Comparison of ENCODE assay signal across 33 cellular contexts in the genomic region with DNA sequence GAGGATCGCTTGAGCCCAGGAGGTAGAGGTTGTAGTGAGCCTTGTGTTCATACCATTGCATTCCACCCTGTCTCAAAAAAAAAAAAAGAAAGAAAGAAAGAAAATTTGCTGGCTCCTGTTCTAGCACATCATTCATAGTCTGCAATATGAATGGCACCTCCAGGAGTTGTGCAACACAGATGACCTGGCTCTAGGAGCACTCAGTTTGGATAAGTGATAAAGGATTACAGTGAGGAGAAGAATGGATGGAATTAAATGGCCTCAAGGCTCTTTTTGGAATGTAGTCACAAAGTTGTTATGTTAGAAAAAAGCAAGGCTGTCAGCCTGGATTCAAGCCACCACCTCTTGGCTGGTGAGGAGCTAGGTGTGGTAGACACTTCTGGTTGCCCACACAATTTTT. TPM values are rescaled to one million over a fixed set of nuclear protein-coding genes. Genes with fewer than 3 reads are reported as not detected.
DNase-seq lines count a peak whose midpoint lies in the region; ATAC-seq and TF ChIP-seq lines count a peak whose summit lies in the region.
"Had no signal": no experiment of that assay in that cellular context is flagged by ENCODE, and none has a peak within 500 bp of the region (broad histone marks: within the 10 kb centered on the region; RNA-seq: fewer than 3 reads in every experiment).

No MANE protein-coding gene starts in this region.

- H3K79me2 ChIP-seq in GM23338 (replicated peaks; ENCODE audit: insufficient read depth) = no peaks in the 10 kb centered on the region

- H3K36me3 ChIP-seq in lower lobe of right lung (no peaks in the 10 kb centered on the region), GM23338 (ENCODE audit: insufficient read depth) (no peaks in the 10 kb centered on the region)
- H3K36me3 ChIP-seq: esophagus muscularis mucosa, heart right ventricle, ovary, upper lobe of left lung had no signal

- no peaks in the 10 kb centered on the region for H3K9me3 ChIP-seq in lower lobe of right lung
- H3K9me3 ChIP-seq: esophagus muscularis mucosa, heart right ventricle, ovary, upper lobe of left lung had no signal

- H3K27ac Mint-ChIP-seq in MCF 10A (ENCODE audit: low read depth, unreplicated experiment) (no peak overlapping the region), GM23338 (no peak overlapping the region)
- H3K27ac Mint-ChIP-seq: activated CD8-positive, alpha-beta memory T cell treated with anti-CD3 and anti-CD28 coated beads, Interleukin-2, amount 10 ng/mL, durations not matched to agents 7 days and 5 days; activated naive CD8-positive, alpha-beta T cell treated with anti-CD3 and anti-CD28 coated beads, Interleukin-2, amount 10 ng/mL, durations not matched to agents 7 days and 5 days; CD14-positive monocyte; endodermal cell; memory B cell; stimulated activated naive B cell treated with anti-CD40 and anti-IgM and Interleukin-4, amounts not matched to agents 10 μg/mL and 1 μg/mL and 100 μg/mL, for 72 hours; T-helper 1 cell treated with Interleukin-12 subunit alpha and Interleukin-12 subunit beta and Interleukin-4 antibody, amounts not matched to agents 30 μg/mL and 1 μg/mL, for 36 hours had no signal

- peak; percentile 75 for DNase-seq in EH (ENCODE audit: low read depth)
- DNase-seq in M059J (ENCODE audit: low read depth) = peak; percentile 77
- DNase-seq in MCF 10A (ENCODE audit: unreplicated experiment) = peak; percentile 52
- no peak for DNase-seq in lower lobe of right lung
- no peak for DNase-seq in GM23338 (ENCODE audit: low spot score)
- no peak for DNase-seq in NCI-H187 (lab: John Stamatoyannopoulos, UW)
- no peak for DNase-seq in NCI-H345 treated with DMSO at 0.1 percent for 48 hours (lab: John Stamatoyannopoulos, UW; ENCODE audit: unreplicated experiment)
- DNase-seq: activated CD4-positive, alpha-beta T cell treated with anti-CD3 and anti-CD28 coated beads, Interleukin-2, amount 50 U/mL, for 4 hours; activated CD8-positive, alpha-beta memory T cell treated with anti-CD3 and anti-CD28 coated beads, Interleukin-2, amount 10 ng/mL, durations not matched to agents 7 days and 5 days; activated gamma-delta T cell; activated naive CD8-positive, alpha-beta T cell treated with anti-CD3 and anti-CD28 coated beads, Interleukin-2, amount 10 ng/mL, durations not matched to agents 7 days and 5 days; activated T-cell treated with anti-CD3 and anti-CD28 coated beads, Interleukin-2, amount 50 U/mL, for 4 hours; Calu3; DMS79; endodermal cell; heart right ventricle; Kasumi-1; NCI-H1436 treated with DMSO at 0.1 percent for 48 hours; NCI-H446 treated with DMSO at 0.1 percent for 48 hours; NCI-H82; ovary; RPMI8226; small intestine; stimulated activated naive B cell treated with anti-CD40 and anti-IgM and Interleukin-4, amounts not matched to agents 10 μg/mL and 1 μg/mL and 100 μg/mL, for 72 hours; substantia nigra; upper lobe of left lung had no signal

- H3K27ac ChIP-seq in lower lobe of right lung (no peak overlapping the region), GM23338 (ENCODE audit: low read depth) (no peak overlapping the region)
- H3K27ac ChIP-seq: esophagus muscularis mucosa, heart right ventricle, ovary, upper lobe of left lung had no signal

- no peak overlapping the region for H3K4me3 Mint-ChIP-seq in MCF 10A (ENCODE audit: unreplicated experiment)
- H3K4me3 Mint-ChIP-seq in GM23338 = no peak overlapping the region
- H3K4me3 Mint-ChIP-seq: activated CD8-positive, alpha-beta memory T cell treated with anti-CD3 and anti-CD28 coated beads, Interleukin-2, amount 10 ng/mL, durations not matched to agents 7 days and 5 days; activated naive CD8-positive, alpha-beta T cell treated with anti-CD3 and anti-CD28 coated beads, Interleukin-2, amount 10 ng/mL, durations not matched to agents 7 days and 5 days; activated T-cell treated with anti-CD3 and anti-CD28 coated beads, Interleukin-2, amount 50 U/mL, for 4 hours; CD14-positive monocyte; central memory CD8-positive, alpha-beta T cell; endodermal cell; memory B cell; stimulated activated naive B cell treated with anti-CD40 and anti-IgM and Interleukin-4, amounts not matched to agents 10 μg/mL and 1 μg/mL and 100 μg/mL, for 72 hours; T-helper 1 cell treated with Interleukin-12 subunit alpha and Interleukin-12 subunit beta and Interleukin-4 antibody, amounts not matched to agents 30 μg/mL and 1 μg/mL, for 36 hours had no signal

- H2AFZ ChIP-seq in GM23338 = no peak overlapping the region

- no peaks in the 10 kb centered on the region for H3K9me2 ChIP-seq in GM23338 (ENCODE audit: insufficient read depth)

- H3K36me3 Mint-ChIP-seq in MCF 10A (ENCODE audit: insufficient read depth, unreplicated experiment) (no peaks in the 10 kb centered on the region), GM23338 (ENCODE audit: low read depth) (no peaks in the 10 kb centered on the region)
- H3K36me3 Mint-ChIP-seq: activated CD8-positive, alpha-beta memory T cell treated with anti-CD3 and anti-CD28 coated beads, Interleukin-2, amount 10 ng/mL, durations not matched to agents 7 days and 5 days; activated naive CD8-positive, alpha-beta T cell treated with anti-CD3 and anti-CD28 coated beads, Interleukin-2, amount 10 ng/mL, durations not matched to agents 7 days and 5 days; CD14-positive monocyte; memory B cell; stimulated activated naive B cell treated with anti-CD40 and anti-IgM and Interleukin-4, amounts not matched to agents 10 μg/mL and 1 μg/mL and 100 μg/mL, for 72 hours had no signal

- POLR2A ChIA-PET in MCF 10A (lab: Yijun Ruan, JAX) = interaction anchor here (0.6 kb wide), 2 partner anchors 85 to 225 kb away, joined by 3 read pairs; no protein-coding TSS in a partner anchor

- H3K4me3 ChIP-seq in lower lobe of right lung = no peak overlapping the region
- H3K4me3 ChIP-seq in GM23338 = no peak overlapping the region
- H3K4me3 ChIP-seq: esophagus muscularis mucosa, heart right ventricle, ovary, upper lobe of left lung had no signal

- CTCF ChIA-PET in MCF 10A (lab: Yijun Ruan, JAX) = interaction anchor here (0.7 to 1.3 kb wide), 2 partner anchors 189 to 306 kb away, joined by 4 read pairs; no protein-coding TSS in a partner anchor

- no peaks in the 10 kb centered on the region for H4K20me1 ChIP-seq in GM23338 (replicated peaks; ENCODE audit: insufficient read depth)

- H3F3A ChIP-seq in GM23338 (replicated peaks; ENCODE audit: low read depth) = no peaks in the 10 kb centered on the region

- BruUV-seq in MCF 10A (replicated peaks; lab: Mats Ljungman, UMichigan) = no TSS peak

- H3K4me2 ChIP-seq in GM23338 = no peak overlapping the region

- H3K27me3 Mint-ChIP-seq in MCF 10A (ENCODE audit: insufficient read depth, unreplicated experiment) = no peaks in the 10 kb centered on the region
- H3K27me3 Mint-ChIP-seq in GM23338 (ENCODE audit: insufficient read depth, low read depth, poor library complexity) = peaks cover 2% of the 10 kb centered on the region

- H3K4me1 ChIP-seq in lower lobe of right lung = peaks cover 3% of the 10 kb centered on the region
- no peaks in the 10 kb centered on the region for H3K4me1 ChIP-seq in GM23338 (ENCODE audit: insufficient read depth)
- H3K4me1 ChIP-seq: esophagus muscularis mucosa, upper lobe of left lung had no signal

- H3K27me3 ChIP-seq in lower lobe of right lung (ENCODE audit: low read depth) = no peaks in the 10 kb centered on the region
- H3K27me3 ChIP-seq in GM23338 (ENCODE audit: insufficient read depth) = no peaks in the 10 kb centered on the region
- H3K27me3 ChIP-seq: esophagus muscularis mucosa, heart right ventricle, ovary, upper lobe of left lung had no signal

- peaks cover 14% of the 10 kb centered on the region for H3K4me1 Mint-ChIP-seq in MCF 10A (ENCODE audit: insufficient read depth, unreplicated experiment)
- H3K4me1 Mint-ChIP-seq in GM23338 = peaks cover 10% of the 10 kb centered on the region; the same call in 2 of the 3 replicates
- H3K4me1 Mint-ChIP-seq: activated CD8-positive, alpha-beta memory T cell treated with anti-CD3 and anti-CD28 coated beads, Interleukin-2, amount 10 ng/mL, durations not matched to agents 7 days and 5 days; activated naive CD8-positive, alpha-beta T cell treated with anti-CD3 and anti-CD28 coated beads, Interleukin-2, amount 10 ng/mL, durations not matched to agents 7 days and 5 days; central memory CD8-positive, alpha-beta T cell; memory B cell; stimulated activated naive B cell treated with anti-CD40 and anti-IgM and Interleukin-4, amounts not matched to agents 10 μg/mL and 1 μg/mL and 100 μg/mL, for 72 hours had no signal

- TF ChIP-seq CTCF in MCF 10A (IDR thresholded peaks at IDR 0.05; ENCODE audit: unreplicated experiment) = no peak
- TF ChIP-seq CTCF in lower lobe of right lung (IDR thresholded peaks at IDR 0.05) = no peak
- no peak for TF ChIP-seq CTCF in GM23338 (conservative IDR thresholded peaks at IDR 0.05; ENCODE audit: low read depth in 2 of 2)

- H3K9me3 Mint-ChIP-seq in MCF 10A (ENCODE audit: unreplicated experiment) (no peaks in the 10 kb centered on the region), GM23338 (no peaks in the 10 kb centered on the region; the same call in 2 of the 3 replicates)
- H3K9me3 Mint-ChIP-seq: activated naive CD8-positive, alpha-beta T cell treated with anti-CD3 and anti-CD28 coated beads, Interleukin-2, amount 10 ng/mL, durations not matched to agents 7 days and 5 days; activated T-cell treated with anti-CD3 and anti-CD28 coated beads, Interleukin-2, amount 50 U/mL, for 4 hours; central memory CD8-positive, alpha-beta T cell; memory B cell; stimulated activated naive B cell treated with anti-CD40 and anti-IgM and Interleukin-4, amounts not matched to agents 10 μg/mL and 1 μg/mL and 100 μg/mL, for 72 hours; T-helper 1 cell treated with Interleukin-12 subunit alpha and Interleukin-12 subunit beta and Interleukin-4 antibody, amounts not matched to agents 30 μg/mL and 1 μg/mL, for 36 hours had no signal

- intact Hi-C loops in MCF 10A (cut with micrococcal nuclease) (loop anchor here (5.0 kb wide), 1 partner anchor 98 kb away; no protein-coding TSS in a partner anchor), lower lobe of right lung (cut with DNase I) (no loop called here)

- ATAC-seq in lower lobe of right lung (peak; percentile 46 to 58), GM23338 (no peak), GM21367 (IDR thresholded peaks at IDR 0.05; ENCODE audit: unreplicated experiment) (no peak)
- ATAC-seq: activated CD4-positive, CD25-positive, alpha-beta regulatory T cell treated with anti-CD3 and anti-CD28 coated beads, Interleukin-2, amount 50 U/mL, for 24 hours; activated CD8-positive, alpha-beta memory T cell treated with anti-CD3 and anti-CD28 coated beads, Interleukin-2, amount 10 ng/mL, durations not matched to agents 7 days and 5 days; activated T-cell treated with anti-CD3 and anti-CD28 coated beads, Interleukin-2, amount 50 U/mL, for 4 hours; heart right ventricle; stimulated activated naive B cell treated with anti-CD40 and anti-IgM and Interleukin-4, amounts not matched to agents 10 μg/mL and 1 μg/mL and 100 μg/mL, for 72 hours had no signal

RNA-seq across cellular contexts. Expression of a gene that starts 21.5 kb away (rescaled TPM):
- 5.1 and 11.6 TPM in 2 replicates for total RNA-seq in M059J (2014; rRNA removed; shearing (Covaris generic))
- total RNA-seq in MCF 10A (2022) = 38.1 and 38.6 TPM in 2 replicates
- total RNA-seq in lower lobe of right lung = 43.9 TPM
- total RNA-seq in GM23338 (2014; rRNA removed; shearing (Covaris generic)) = 10.4 and 13.0 TPM in 2 replicates
- 7.2 and 8.7 TPM in 2 replicates for polyA plus RNA-seq in GM23338 (2016; fragmentation: Nextera tagmentation; extraction: Ambion mirVana)

Comparison
In these comparisons a context has a peak if more than half of its experiments do, and no peak if none do; other contexts are left out.
1. DNase-seq: peak in EH (single experiment), M059J (single experiment) and MCF 10A (single experiment); none in lower lobe of right lung (single experiment), GM23338 (single experiment), NCI-H187 (0 of 2) and NCI-H345 treated with DMSO at 0.1 percent for 48 hours (single experiment).
2. ATAC-seq: peak in lower lobe of right lung (2 of 2); none in GM23338 (single experiment) and GM21367 (single experiment).